Comparison of ENCODE assay signal across 15 cellular contexts in the genomic region with DNA sequence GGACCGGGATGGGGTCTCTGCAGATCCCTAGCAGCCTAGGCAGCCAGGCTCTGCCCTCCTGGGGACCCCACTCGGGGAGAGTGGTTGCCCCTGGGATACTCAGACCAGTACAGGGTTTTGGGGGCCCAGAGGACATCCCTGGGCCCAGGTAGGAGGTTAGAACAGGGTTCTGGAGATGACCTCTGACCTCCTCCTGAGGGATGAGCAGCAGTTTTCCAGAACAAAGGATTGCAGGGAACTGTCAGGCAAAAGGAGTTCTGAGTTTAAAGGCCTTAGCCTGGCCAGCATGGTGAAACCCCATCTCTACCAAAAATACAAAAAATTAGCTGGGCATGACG. TPM values are rescaled to one million over a fixed set of nuclear protein-coding genes. Genes with fewer than 3 reads are reported as not detected.
DNase-seq lines count a peak whose midpoint lies in the region; ATAC-seq and TF ChIP-seq lines count a peak whose summit lies in the region.
"Had no signal": no experiment of that assay in that cellular context is flagged by ENCODE, and none has a peak within 500 bp of the region (broad histone marks: within the 10 kb centered on the region; RNA-seq: fewer than 3 reads in every experiment).

No MANE protein-coding gene starts in this region.

- TF ChIP-seq CTCF in CD4-positive, alpha-beta T cell (IDR thresholded peaks at IDR 0.05), result no peak
- no peak for TF ChIP-seq CTCF in GM23338 (conservative IDR thresholded peaks at IDR 0.05; ENCODE audit: low read depth in 2 of 2)
- no peak for TF ChIP-seq CTCF in neural cell (IDR thresholded peaks at IDR 0.05; ENCODE audit: poor library complexity, severe bottlenecking)

- TF ChIP-seq RAD21 in neural cell (conservative IDR thresholded peaks at IDR 0.05), result no peak

- H3K4me3 ChIP-seq in GM23338 (no peak overlapping the region), neural cell (ENCODE audit: low read length) (no peak overlapping the region)
- H3K4me3 ChIP-seq: body of pancreas, colonic mucosa, prostate gland had no signal

- H3K9me3 Mint-ChIP-seq in CD4-positive, alpha-beta T cell, result no peaks in the 10 kb centered on the region
- no peaks in the 10 kb centered on the region for H3K9me3 Mint-ChIP-seq in GM23338
- no peaks in the 10 kb centered on the region for H3K9me3 Mint-ChIP-seq in activated naive CD8-positive, alpha-beta T cell treated with anti-CD3 and anti-CD28 coated beads, Interleukin-2, amount 50 U/mL, for 24 hours
- H3K9me3 Mint-ChIP-seq: activated naive CD4-positive, alpha-beta T cell treated with anti-CD3 and anti-CD28 coated beads, Interleukin-2, amount 50 U/mL, for 72 hours; activated T-cell treated with anti-CD3 and anti-CD28 coated beads, Interleukin-2, amount 50 U/mL, for 72 hours; endodermal cell; naive thymus-derived CD8-positive, alpha-beta T cell had no signal

- H3K4me1 ChIP-seq in GM23338 (ENCODE audit: insufficient read depth), result peaks cover under 1% of the 10 kb centered on the region; the same call in 1 of the 2 replicates
- H3K4me1 ChIP-seq: body of pancreas, colonic mucosa, prostate gland had no signal

- ATAC-seq in CD4-positive, alpha-beta T cell (ENCODE audit: poor library complexity), result no peak
- ATAC-seq in GM23338, result no peak
- no peak for ATAC-seq in activated naive CD8-positive, alpha-beta T cell treated with anti-CD3 and anti-CD28 coated beads, Interleukin-2, amount 50 U/mL, for 24 hours
- no peak for ATAC-seq in HG03159 (IDR thresholded peaks at IDR 0.05; ENCODE audit: unreplicated experiment)

- peak overlapping the region; percentile 5 for H3K9ac ChIP-seq in neural cell (ENCODE audit: low read length)

- H3K27me3 Mint-ChIP-seq in CD4-positive, alpha-beta T cell, result no peaks in the 10 kb centered on the region
- H3K27me3 Mint-ChIP-seq in GM23338 (ENCODE audit: insufficient read depth, low read depth, poor library complexity), result peaks cover 1% of the 10 kb centered on the region
- H3K27me3 Mint-ChIP-seq in activated naive CD8-positive, alpha-beta T cell treated with anti-CD3 and anti-CD28 coated beads, Interleukin-2, amount 50 U/mL, for 24 hours, result no peaks in the 10 kb centered on the region
- H3K27me3 Mint-ChIP-seq: naive thymus-derived CD8-positive, alpha-beta T cell had no signal

- H3K4me2 ChIP-seq in GM23338 (no peak overlapping the region), neural cell (ENCODE audit: low read length) (no peak overlapping the region)

- peak overlapping the region; percentile 85; the same call in 1 of the 2 replicates for H2AFZ ChIP-seq in GM23338
- H2AFZ ChIP-seq in neural cell (ENCODE audit: low read depth, low read length), result no peak overlapping the region

- H3K9me3 ChIP-seq in CD4-positive, alpha-beta T cell (ENCODE audit: control insufficient read depth, low read length), result no peaks in the 10 kb centered on the region
- no peaks in the 10 kb centered on the region for H3K9me3 ChIP-seq in neural cell (ENCODE audit: low read length)
- H3K9me3 ChIP-seq: body of pancreas, colonic mucosa, prostate gland had no signal

- no peaks in the 10 kb centered on the region for H3K79me2 ChIP-seq in GM23338 (replicated peaks; ENCODE audit: insufficient read depth)
- H3K79me2 ChIP-seq in neural cell (replicated peaks; ENCODE audit: insufficient read depth, low read length), result no peaks in the 10 kb centered on the region

- H3K27me3 ChIP-seq in CD4-positive, alpha-beta T cell (ENCODE audit: control insufficient read depth, insufficient read depth, low read length), result no peaks in the 10 kb centered on the region
- H3K27me3 ChIP-seq in GM23338 (ENCODE audit: insufficient read depth) (no peaks in the 10 kb centered on the region), neural cell (ENCODE audit: insufficient read depth, low read depth, low read length) (no peaks in the 10 kb centered on the region)
- H3K27me3 ChIP-seq: body of pancreas, colonic mucosa had no signal

- DNase-seq in CD4-positive, alpha-beta T cell, result no peak
- DNase-seq in GM23338 (ENCODE audit: low spot score), result no peak
- no peak for DNase-seq in activated naive CD8-positive, alpha-beta T cell treated with anti-CD3 and anti-CD28 coated beads, Interleukin-2, amount 50 U/mL, for 24 hours
- no peak for DNase-seq in KG1 (lab: John Stamatoyannopoulos, UW)
- DNase-seq in DMS 273 (lab: John Stamatoyannopoulos, UW; ENCODE audit: unreplicated experiment), result no peak

- no peaks in the 10 kb centered on the region for H4K20me1 ChIP-seq in GM23338 (replicated peaks; ENCODE audit: insufficient read depth)
- H4K20me1 ChIP-seq in neural cell (ENCODE audit: insufficient read depth), result no peaks in the 10 kb centered on the region

- H3K36me3 ChIP-seq in GM23338 (ENCODE audit: insufficient read depth) (no peaks in the 10 kb centered on the region), neural cell (ENCODE audit: insufficient read depth, low read length) (no peaks in the 10 kb centered on the region)
- H3K36me3 ChIP-seq: colonic mucosa, prostate gland had no signal

- H3K36me3 Mint-ChIP-seq in CD4-positive, alpha-beta T cell (ENCODE audit: low read depth), result peaks cover 17% of the 10 kb centered on the region
- H3K36me3 Mint-ChIP-seq in GM23338 (ENCODE audit: low read depth), result no peaks in the 10 kb centered on the region
- peaks cover 37% of the 10 kb centered on the region for H3K36me3 Mint-ChIP-seq in activated naive CD8-positive, alpha-beta T cell treated with anti-CD3 and anti-CD28 coated beads, Interleukin-2, amount 50 U/mL, for 24 hours (ENCODE audit: low read depth)

- no peaks in the 10 kb centered on the region for H3F3A ChIP-seq in GM23338 (replicated peaks; ENCODE audit: low read depth)
- H3F3A ChIP-seq in neural cell (ENCODE audit: insufficient read depth, low read length, poor library complexity, severe bottlenecking), result no peaks in the 10 kb centered on the region

- H3K9me2 ChIP-seq in GM23338 (ENCODE audit: insufficient read depth), result no peaks in the 10 kb centered on the region
- no peaks in the 10 kb centered on the region for H3K9me2 ChIP-seq in neural cell (ENCODE audit: insufficient read depth, low read length)

- POLR2A ChIA-PET in CD4-positive, alpha-beta T cell (lab: Charles Lee), result interaction anchor here (0.6 to 5.9 kb wide), 9 partner anchors 21 to 190 kb away, joined by 3 to 68 read pairs (median 6); partner anchors contain the start of genes MIIP and VPS13D

- no peak for TF ChIP-seq EP300 in neural cell (conservative IDR thresholded peaks at IDR 0.05; ENCODE audit: poor library complexity, severe bottlenecking)

- H3K27ac Mint-ChIP-seq in CD4-positive, alpha-beta T cell, result peak overlapping the region; percentile 83
- H3K27ac Mint-ChIP-seq in GM23338, result no peak overlapping the region
- H3K27ac Mint-ChIP-seq in activated naive CD8-positive, alpha-beta T cell treated with anti-CD3 and anti-CD28 coated beads, Interleukin-2, amount 50 U/mL, for 24 hours, result peak overlapping the region; percentile 67
- H3K27ac Mint-ChIP-seq: endodermal cell had no signal

- peak overlapping the region; percentile 29 for H3K27ac ChIP-seq in CD4-positive, alpha-beta T cell (ENCODE audit: low read depth, low read length)
- H3K27ac ChIP-seq in GM23338 (ENCODE audit: low read depth), result no peak overlapping the region
- H3K27ac ChIP-seq in neural cell (ENCODE audit: low read length), result no peak overlapping the region
- H3K27ac ChIP-seq: body of pancreas, colonic mucosa, prostate gland, VCaP had no signal

- peaks cover 50% of the 10 kb centered on the region for H3K4me1 Mint-ChIP-seq in CD4-positive, alpha-beta T cell (ENCODE audit: low read depth)
- peaks cover 11% of the 10 kb centered on the region for H3K4me1 Mint-ChIP-seq in GM23338
- peaks cover 50% of the 10 kb centered on the region for H3K4me1 Mint-ChIP-seq in activated naive CD8-positive, alpha-beta T cell treated with anti-CD3 and anti-CD28 coated beads, Interleukin-2, amount 50 U/mL, for 24 hours
- H3K4me1 Mint-ChIP-seq: endodermal cell had no signal

- H3K4me3 Mint-ChIP-seq in CD4-positive, alpha-beta T cell, result peak overlapping the region; percentile 20
- no peak overlapping the region for H3K4me3 Mint-ChIP-seq in GM23338
- H3K4me3 Mint-ChIP-seq in activated naive CD8-positive, alpha-beta T cell treated with anti-CD3 and anti-CD28 coated beads, Interleukin-2, amount 50 U/mL, for 24 hours, result no peak overlapping the region
- H3K4me3 Mint-ChIP-seq: activated T-cell treated with anti-CD3 and anti-CD28 coated beads, Interleukin-2, amount 50 U/mL, for 72 hours; endodermal cell had no signal

- CTCF ChIA-PET in CD4-positive, alpha-beta T cell (lab: Charles Lee), result interaction anchor here (0.6 to 12.0 kb wide), 6 partner anchors 17 to 85 kb away, joined by 3 to 142 read pairs (median 3); no protein-coding TSS in a partner anchor

- intact Hi-C loops in CD4-positive, alpha-beta T cell (cut with DNase I, micrococcal nuclease), result loop anchor here (1.0 to 5.0 kb wide), 3 partner anchors 31 to 85 kb away; partner anchors contain the start of gene TNFRSF1B (in 2 of the 2)

TF ChIP-seq in GM23338, 12 proteins besides CTCF, POLR2A, EP300 and RAD21 (continues in another document):
- TF ChIP-seq ETS1 (IDR thresholded peaks at IDR 0.05), result no peak

TF ChIP-seq in neural cell, 6 proteins besides CTCF, POLR2A, EP300 and RAD21 (continues in another document):
- no peak for TF ChIP-seq SMC3 (conservative IDR thresholded peaks at IDR 0.05; ENCODE audit: poor library complexity)
- no peak for TF ChIP-seq EZH2 (IDR thresholded peaks at IDR 0.05; ENCODE audit: borderline replicate concordance, insufficient read depth, low read length, poor library complexity, severe bottlenecking)

RNA-seq across cellular contexts. Expression of gene VPS13D, which starts 20.4 kb away (rescaled TPM):
- 10 to 100 TPM; 63.0 to 67.3 TPM for total RNA-seq in CD4-positive, alpha-beta T cell
- total RNA-seq in GM23338 (2014; rRNA removed; shearing (Covaris generic)), result 34.7 and 34.9 TPM in 2 replicates
- polyA plus RNA-seq in GM23338 (2016; fragmentation: Nextera tagmentation; extraction: Ambion mirVana) (7.5 and 10.7 TPM in 2 replicates), neural cell (24.1 and 24.5 TPM in 2 replicates)
- polyA minus RNA-seq in neural cell, result 48.2 and 57.3 TPM in 2 replicates

RNA-seq across cellular contexts. Expression of gene TNFRSF1B, which starts 42.7 kb away (rescaled TPM):
- total RNA-seq in CD4-positive, alpha-beta T cell, result 10 to 100 TPM; 61.9 to 62.6 TPM
- 1.8 and 4.1 TPM in 2 replicates for total RNA-seq in GM23338 (2014; rRNA removed; shearing (Covaris generic))
- 0.68 and 0.91 TPM in 2 replicates for polyA plus RNA-seq in GM23338 (2016; fragmentation: Nextera tagmentation; extraction: Ambion mirVana)
- 0.24 TPM in 1 of 2 replicates, not detected in the other for polyA plus RNA-seq in neural cell
- not detected in 2 replicates for polyA minus RNA-seq in neural cell

Comparison
In these comparisons a context has a peak if more than half of its experiments do, and no peak if none do; other contexts are left out.
1. RNA of gene TNFRSF1B, which starts 42.7 kb away (total RNA-seq): 61.9 to 62.6 TPM in CD4-positive, alpha-beta T cell; 1.8 to 4.1 TPM in GM23338; every median in the first group is over 10 times any median in the second.